Comparison of ENCODE assay signal across 40 cellular contexts in genomic region chr5:16372493-16372892, GRCh38.
"Had no signal": no experiment of that assay in that cellular context is flagged by ENCODE, and none has a peak within 500 bp of the region (broad histone marks: within the 10 kb centered on the region; RNA-seq: fewer than 3 reads in every experiment).

No MANE protein-coding gene starts in this region.

- H3K4me3 Mint-ChIP-seq: activated naive CD4-positive, alpha-beta T cell treated with anti-CD3 and anti-CD28 coated beads for 36 hours; activated naive CD4-positive, alpha-beta T cell treated with anti-CD3 and anti-CD28 coated beads, Interleukin-2, amount 10 ng/mL, durations not matched to agents 7 days and 5 days; activated naive CD4-positive, alpha-beta T cell treated with anti-CD3 and anti-CD28 coated beads, Interleukin-2, amount 50 U/mL, for 24 hours; activated naive CD8-positive, alpha-beta T cell; activated naive CD8-positive, alpha-beta T cell treated with anti-CD3 and anti-CD28 coated beads for 36 hours; activated naive CD8-positive, alpha-beta T cell treated with anti-CD3 and anti-CD28 coated beads, Interleukin-2, amount 10 ng/mL, durations not matched to agents 7 days and 5 days; activated naive CD8-positive, alpha-beta T cell treated with anti-CD3 and anti-CD28 coated beads, Interleukin-2, amount 50 U/mL, for 24 hours; activated T-cell treated with anti-CD3 and anti-CD28 coated beads, Interleukin-2, amount 50 U/mL, for 24 hours; activated T-cell treated with anti-CD3 and anti-CD28 coated beads, Interleukin-2, amount 50 U/mL, for 4 hours; activated T-cell treated with anti-CD3 and anti-CD28 coated beads, Interleukin-2, amount 50 U/mL, for 72 hours; activated T-helper 1 cell treated with anti-CD3 and anti-CD28 coated beads, Interleukin-12 subunit alpha, Interleukin-12 subunit beta, Interleukin-2, Interleukin-4 antibody, amounts not matched to agents 30 ng/mL and 10 ng/mL and 1 ng/mL, durations not matched to agents 14 hours and 24 hours and 36 hours; activated T-helper 17 cell treated with anti-CD3 and anti-CD28 coated beads, Interleukin-2, amount 50 U/mL, for 72 hours; brain; central memory CD8-positive, alpha-beta T cell had no signal

- H3K27ac ChIP-seq: adrenal gland, ascending aorta, body of pancreas, brain microvascular endothelial cell, breast epithelium, cardiac muscle cell had no signal

- H3K4me3 ChIP-seq: adrenal gland, ascending aorta, body of pancreas, breast epithelium, cardiac muscle cell had no signal

- H3K27ac Mint-ChIP-seq: activated naive CD4-positive, alpha-beta T cell treated with anti-CD3 and anti-CD28 coated beads for 36 hours; activated naive CD4-positive, alpha-beta T cell treated with anti-CD3 and anti-CD28 coated beads, Interleukin-2, amount 10 ng/mL, durations not matched to agents 7 days and 5 days; activated naive CD4-positive, alpha-beta T cell treated with anti-CD3 and anti-CD28 coated beads, Interleukin-2, amount 50 U/mL, for 24 hours; activated naive CD4-positive, alpha-beta T cell treated with anti-CD3 and anti-CD28 coated beads, Interleukin-2, amount 50 U/mL, for 72 hours; activated naive CD8-positive, alpha-beta T cell; activated naive CD8-positive, alpha-beta T cell treated with anti-CD3 and anti-CD28 coated beads for 36 hours; activated naive CD8-positive, alpha-beta T cell treated with anti-CD3 and anti-CD28 coated beads, Interleukin-2, amount 10 ng/mL, durations not matched to agents 7 days and 5 days; activated naive CD8-positive, alpha-beta T cell treated with anti-CD3 and anti-CD28 coated beads, Interleukin-2, amount 50 U/mL, for 24 hours; activated T-cell treated with anti-CD3 and anti-CD28 coated beads, Interleukin-2, amount 50 U/mL, for 24 hours; activated T-cell treated with anti-CD3 and anti-CD28 coated beads, Interleukin-2, amount 50 U/mL, for 72 hours; activated T-helper 1 cell treated with anti-CD3 and anti-CD28 coated beads, Interleukin-12 subunit alpha, Interleukin-12 subunit beta, Interleukin-2, Interleukin-4 antibody, amounts not matched to agents 30 ng/mL and 10 ng/mL and 1 ng/mL, durations not matched to agents 14 hours and 24 hours and 36 hours; activated T-helper 17 cell treated with anti-CD3 and anti-CD28 coated beads, Interleukin-2, amount 50 U/mL, for 72 hours; activated T-helper 2 cell treated with anti-CD3 and anti-CD28 coated beads, Interferon-gamma antibody, Interleukin-2, Interleukin-4, amounts not matched to agents 10 μg/mL and 5 μg/mL and 100 μg/mL, durations not matched to agents 14 hours and 24 hours and 36 hours; brain had no signal

- H3K9me3 ChIP-seq: adrenal gland, ascending aorta, body of pancreas, breast epithelium had no signal

- ATAC-seq: activated naive CD4-positive, alpha-beta T cell treated with anti-CD3 and anti-CD28 coated beads, Interleukin-2, amount 50 U/mL, for 72 hours; activated naive CD8-positive, alpha-beta T cell treated with anti-CD3 and anti-CD28 coated beads, Interleukin-2, amount 50 U/mL, for 24 hours; activated T-cell treated with anti-CD3 and anti-CD28 coated beads, Interleukin-2, amount 50 U/mL, for 4 hours; activated T-cell treated with anti-CD3 and anti-CD28 coated beads, Interleukin-2, amount 50 U/mL, for 72 hours; activated T-helper 17 cell treated with anti-CD3 and anti-CD28 coated beads, Interleukin-2, amount 50 U/mL, for 72 hours; body of pancreas had no signal

- FAIRE-seq: astrocyte, bronchial epithelial cell had no signal

- H3K4me1 Mint-ChIP-seq: activated naive CD4-positive, alpha-beta T cell treated with anti-CD3 and anti-CD28 coated beads, Interleukin-2, amount 10 ng/mL, durations not matched to agents 7 days and 5 days; activated naive CD4-positive, alpha-beta T cell treated with anti-CD3 and anti-CD28 coated beads, Interleukin-2, amount 50 U/mL, for 24 hours; activated naive CD8-positive, alpha-beta T cell treated with anti-CD3 and anti-CD28 coated beads for 36 hours; activated naive CD8-positive, alpha-beta T cell treated with anti-CD3 and anti-CD28 coated beads, Interleukin-2, amount 10 ng/mL, durations not matched to agents 7 days and 5 days; activated naive CD8-positive, alpha-beta T cell treated with anti-CD3 and anti-CD28 coated beads, Interleukin-2, amount 50 U/mL, for 24 hours; activated T-helper 17 cell treated with anti-CD3 and anti-CD28 coated beads, Interleukin-2, amount 50 U/mL, for 72 hours; brain; central memory CD8-positive, alpha-beta T cell had no signal

- H3K9me3 Mint-ChIP-seq: activated naive CD4-positive, alpha-beta T cell treated with anti-CD3 and anti-CD28 coated beads for 36 hours; activated naive CD4-positive, alpha-beta T cell treated with anti-CD3 and anti-CD28 coated beads, Interleukin-2, amount 10 ng/mL, durations not matched to agents 7 days and 5 days; activated naive CD4-positive, alpha-beta T cell treated with anti-CD3 and anti-CD28 coated beads, Interleukin-2, amount 50 U/mL, for 24 hours; activated naive CD8-positive, alpha-beta T cell treated with anti-CD3 and anti-CD28 coated beads for 36 hours; activated naive CD8-positive, alpha-beta T cell treated with anti-CD3 and anti-CD28 coated beads, Interleukin-2, amount 10 ng/mL, durations not matched to agents 7 days and 5 days; activated naive CD8-positive, alpha-beta T cell treated with anti-CD3 and anti-CD28 coated beads, Interleukin-2, amount 50 U/mL, for 24 hours; activated T-cell treated with anti-CD3 and anti-CD28 coated beads, Interleukin-2, amount 50 U/mL, for 24 hours; activated T-cell treated with anti-CD3 and anti-CD28 coated beads, Interleukin-2, amount 50 U/mL, for 4 hours; activated T-cell treated with anti-CD3 and anti-CD28 coated beads, Interleukin-2, amount 50 U/mL, for 72 hours; activated T-helper 1 cell treated with anti-CD3 and anti-CD28 coated beads, Interleukin-12 subunit alpha, Interleukin-12 subunit beta, Interleukin-2, Interleukin-4 antibody, amounts not matched to agents 30 ng/mL and 10 ng/mL and 1 ng/mL, durations not matched to agents 14 hours and 24 hours and 36 hours; activated T-helper 2 cell treated with anti-CD3 and anti-CD28 coated beads, Interferon-gamma antibody, Interleukin-2, Interleukin-4, amounts not matched to agents 10 μg/mL and 5 μg/mL and 100 μg/mL, durations not matched to agents 14 hours and 24 hours and 36 hours; brain had no signal

- H3K36me3 Mint-ChIP-seq: activated naive CD4-positive, alpha-beta T cell treated with anti-CD3 and anti-CD28 coated beads, Interleukin-2, amount 10 ng/mL, durations not matched to agents 7 days and 5 days; activated naive CD4-positive, alpha-beta T cell treated with anti-CD3 and anti-CD28 coated beads, Interleukin-2, amount 50 U/mL, for 24 hours; activated naive CD4-positive, alpha-beta T cell treated with anti-CD3 and anti-CD28 coated beads, Interleukin-2, amount 50 U/mL, for 72 hours; activated naive CD8-positive, alpha-beta T cell; activated naive CD8-positive, alpha-beta T cell treated with anti-CD3 and anti-CD28 coated beads for 36 hours; activated naive CD8-positive, alpha-beta T cell treated with anti-CD3 and anti-CD28 coated beads, Interleukin-2, amount 10 ng/mL, durations not matched to agents 7 days and 5 days; brain had no signal

- H3K4me1 ChIP-seq: adrenal gland, ascending aorta, breast epithelium had no signal

- H3K36me3 ChIP-seq: adrenal gland, ascending aorta, brain microvascular endothelial cell, breast epithelium, cardiac muscle cell had no signal

- H3K27me3 ChIP-seq: adrenal gland, ascending aorta, body of pancreas, brain microvascular endothelial cell, breast epithelium had no signal

- DNase-seq: activated effector memory CD4-positive, alpha-beta T cell treated with anti-CD3 and anti-CD28 coated beads, Interleukin-2, amount 50 U/mL, for 16 hours; activated effector memory CD4-positive, alpha-beta T cell treated with Interleukin-2 at 50 U/mL for 16 hours; activated gamma-delta T cell; activated gamma-delta T cell treated with Interleukin-2 at 50 U/mL for 16 hours; activated naive CD4-positive, alpha-beta T cell; activated naive CD4-positive, alpha-beta T cell treated with anti-CD3 and anti-CD28 coated beads for 36 hours; activated naive CD4-positive, alpha-beta T cell treated with anti-CD3 and anti-CD28 coated beads, Interleukin-2, amount 10 ng/mL, durations not matched to agents 7 days and 5 days; activated naive CD4-positive, alpha-beta T cell treated with anti-CD3 and anti-CD28 coated beads, Interleukin-2, amount 50 U/mL, for 16 hours; activated naive CD4-positive, alpha-beta T cell treated with Interleukin-2 at 50 U/mL for 16 hours; activated naive CD8-positive, alpha-beta T cell treated with anti-CD3 and anti-CD28 coated beads for 36 hours; activated naive CD8-positive, alpha-beta T cell treated with anti-CD3 and anti-CD28 coated beads, Interleukin-2, amount 10 ng/mL, durations not matched to agents 7 days and 5 days; activated naive CD8-positive, alpha-beta T cell treated with anti-CD3 and anti-CD28 coated beads, Interleukin-2, amount 50 U/mL, for 24 hours; activated T-cell treated with anti-CD3 and anti-CD28 coated beads, Interleukin-2, amount 50 U/mL, for 1 hour; activated T-cell treated with anti-CD3 and anti-CD28 coated beads, Interleukin-2, amount 50 U/mL, for 24 hours; activated T-cell treated with anti-CD3 and anti-CD28 coated beads, Interleukin-2, amount 50 U/mL, for 4 hours; activated T-cell treated with anti-CD3 and anti-CD28 coated beads, Interleukin-2, amount 50 U/mL, for 48 hours; activated T-cell treated with anti-CD3 and anti-CD28 coated beads, Interleukin-2, amount 50 U/mL, for 72 hours; adrenal gland; amniotic stem cell; amygdala; anterior cingulate cortex; aorta; body of pancreas; brain microvascular endothelial cell; caudate nucleus; central memory CD4-positive, alpha-beta T cell; cerebellar nuclear complex had no signal

- H3K27me3 Mint-ChIP-seq: activated naive CD4-positive, alpha-beta T cell treated with anti-CD3 and anti-CD28 coated beads, Interleukin-2, amount 10 ng/mL, durations not matched to agents 7 days and 5 days; activated naive CD8-positive, alpha-beta T cell treated with anti-CD3 and anti-CD28 coated beads for 36 hours; activated naive CD8-positive, alpha-beta T cell treated with anti-CD3 and anti-CD28 coated beads, Interleukin-2, amount 10 ng/mL, durations not matched to agents 7 days and 5 days; activated naive CD8-positive, alpha-beta T cell treated with anti-CD3 and anti-CD28 coated beads, Interleukin-2, amount 50 U/mL, for 24 hours had no signal
